Comparison of ENCODE assay signal across 7 cellular contexts in the genomic region with DNA sequence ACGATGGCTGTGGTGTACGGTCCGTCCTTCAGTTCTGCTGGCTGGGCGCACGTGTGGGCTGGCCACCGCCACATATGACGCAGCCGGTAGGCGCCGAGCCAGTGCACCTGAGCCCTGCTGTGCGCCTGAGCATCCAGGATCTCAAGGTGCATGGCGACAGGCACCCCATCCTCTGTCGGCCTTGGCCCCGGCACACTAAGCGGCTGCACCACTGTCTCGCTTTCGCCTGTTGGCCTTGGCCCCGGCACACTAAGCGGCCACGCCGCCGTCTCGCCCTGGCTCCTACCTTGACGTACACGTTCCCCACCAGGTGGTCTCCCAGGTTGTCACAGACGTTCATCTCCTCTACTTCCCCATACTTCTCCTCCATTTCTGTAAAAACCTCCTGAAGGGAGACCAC.
DNase-seq lines count a peak whose midpoint lies in the region; ATAC-seq, FAIRE-seq and TF ChIP-seq lines count a peak whose summit lies in the region.
"Not testable (repeated sequence)": the region's sequence is repeated elsewhere in the genome, so short reads cannot be mapped to it uniquely, and the experiment has no call there.

No MANE protein-coding gene starts in this region.

- in situ Hi-C loops in GM12878 (cut with MboI); K562 (cut with MboI): not testable (repeated sequence)

- POLR2A ChIA-PET in GM12878 (lab: Charles Lee); K562 (lab: Yijun Ruan, JAX): not testable (repeated sequence)

- BruUV-seq in GM12878 (replicated peaks; lab: Mats Ljungman, UMichigan): TSS peak; percentile 11
- BruUV-seq in K562 (replicated peaks; lab: Mats Ljungman, UMichigan): not testable (repeated sequence)

- not testable (repeated sequence) for H3K9me1 ChIP-seq in K562 (ENCODE audit: control insufficient read depth, insufficient read depth, low read length)

- not testable (repeated sequence) for ATAC-seq in GM12878, K562

- H2AFZ ChIP-seq in GM12878 (ENCODE audit: control insufficient read depth, low read depth, low read length); K562 (ENCODE audit: low read depth, low read length): not testable (repeated sequence)

- H4K20me1 ChIP-seq in GM12878 (ENCODE audit: control insufficient read depth, insufficient read depth); K562 (replicated peaks; ENCODE audit: control insufficient read depth, insufficient read depth, low read length): not testable (repeated sequence)

- FAIRE-seq in GM12878 (lab: Jason Lieb, UNC); K562 (lab: Jason Lieb, UNC); kidney (lab: Jason Lieb, UNC): not testable (repeated sequence)

- RAD21 ChIA-PET in GM12878 (lab: Charles Lee; ENCODE audit: unreplicated experiment): not testable (repeated sequence)

- intact Hi-C loops in activated CD4-positive, alpha-beta T cell treated with anti-CD3 and anti-CD28 coated beads, Interleukin-2, amount 10 ng/mL, durations not matched to agents 24 days and 14 days (cut with micrococcal nuclease); GM12878 (cut with micrococcal nuclease; ENCODE audit: unreplicated experiment); K562 (cut with micrococcal nuclease); kidney (cut with DNase I); spleen (cut with DNase I; ENCODE audit: low total_unique reads): not testable (repeated sequence)

- not testable (repeated sequence) for H3K4me1 Mint-ChIP-seq in activated CD4-positive, alpha-beta T cell treated with anti-CD3 and anti-CD28 coated beads, Interleukin-2, amount 10 ng/mL, durations not matched to agents 24 days and 14 days

- H3K27ac Mint-ChIP-seq in activated CD4-positive, alpha-beta T cell treated with anti-CD3 and anti-CD28 coated beads, Interleukin-2, amount 10 ng/mL, durations not matched to agents 24 days and 14 days: not testable (repeated sequence)

- not testable (repeated sequence) for H3K27me3 ChIP-seq in GM12878 (replicated peaks in 1 of 2; ENCODE audit: control insufficient read depth in 2 of 2, insufficient read depth in 2 of 2, low read length in 1 of 2); K562 (ENCODE audit: control insufficient read depth in 2 of 2, insufficient read depth in 2 of 2, low read length in 2 of 2); spleen (replicated peaks in 1 of 7)

- H3K4me3 ChIP-seq in GM12878; K562; kidney (ENCODE audit: low read length in 2 of 2); spleen: not testable (repeated sequence)

- TF ChIP-seq POLR2A in GM12878 (IDR thresholded peaks at IDR 0.05; ENCODE audit: low read depth, low read length); K562 (conservative IDR thresholded peaks at IDR 0.05); spleen (IDR thresholded peaks at IDR 0.05): not testable (repeated sequence)

- not testable (repeated sequence) for H3K36me3 Mint-ChIP-seq in activated CD4-positive, alpha-beta T cell treated with anti-CD3 and anti-CD28 coated beads, Interleukin-2, amount 10 ng/mL, durations not matched to agents 24 days and 14 days (ENCODE audit: low read depth)

- not testable (repeated sequence) for H3K36me3 ChIP-seq in GM12878 (ENCODE audit: control insufficient read depth in 2 of 2, insufficient read depth in 2 of 2, low read length in 1 of 2); K562 (ENCODE audit: control insufficient read depth, insufficient read depth, low read length); kidney (ENCODE audit: control insufficient read depth in 1 of 2, insufficient read depth in 2 of 2, low read length in 2 of 2); spleen

- SMC1A ChIA-PET in GM12878 (lab: Charles Lee; ENCODE audit: uncharacterized antibody, unreplicated experiment): not testable (repeated sequence)

- 20% methylated on average over 1 of the region's 26 CpGs for WGBS in GM12878 (ENCODE audit: insufficient coverage, insufficient replicate concordance, low lambda C conversion rate, missing lambda C conversion rate)
- WGBS in K562 (ENCODE audit: insufficient coverage, low coverage, missing lambda C conversion rate): 100% methylated on average over 3 of the region's 26 CpGs
- WGBS in spleen, 5 donors: 95 to 97% (median 96%) methylated on average over 15 to 26 of the region's 26 CpGs; no CpG with 5 or more reads in 1 of the 5 donors

- not testable (repeated sequence) for H3K4me1 ChIP-seq in GM12878 (ENCODE audit: control insufficient read depth, insufficient read depth, low read length); K562 (replicated peaks in 1 of 2; ENCODE audit: control insufficient read depth in 2 of 2, insufficient read depth in 2 of 2, low read length in 2 of 2); kidney (ENCODE audit: control insufficient read depth in 1 of 2, insufficient read depth in 1 of 2, low read depth in 1 of 2, low read length in 2 of 2); spleen

- not testable (repeated sequence) for H3K4me2 ChIP-seq in GM12878 (ENCODE audit: control insufficient read depth, insufficient read depth); K562 (ENCODE audit: insufficient read depth, low read length)

- H3K9ac ChIP-seq in GM12878 (ENCODE audit: control insufficient read depth, insufficient read depth, low read length); K562 (ENCODE audit: insufficient read depth in 1 of 2, low read depth in 2 of 2, low read length in 2 of 2); kidney (ENCODE audit: low read length in 2 of 2): not testable (repeated sequence)

- H3K9me3 ChIP-seq in GM12878 (replicated peaks; ENCODE audit: control insufficient read depth, insufficient read depth, low read length); K562 (replicated peaks; ENCODE audit: control insufficient read depth, insufficient read depth, low read depth, low read length); kidney (ENCODE audit: control insufficient read depth in 1 of 2, low read length in 2 of 2); spleen: not testable (repeated sequence)

- not testable (repeated sequence) for TF ChIP-seq EP300 in GM12878 (IDR thresholded peaks at IDR 0.05; ENCODE audit: borderline replicate concordance in 1 of 2, control insufficient read depth in 1 of 2, low read depth in 2 of 2, low read length in 2 of 2); K562 (IDR thresholded peaks at IDR 0.05; ENCODE audit: low read length)

- H3K4me3 Mint-ChIP-seq in activated CD4-positive, alpha-beta T cell treated with anti-CD3 and anti-CD28 coated beads, Interleukin-2, amount 10 ng/mL, durations not matched to agents 24 days and 14 days: not testable (repeated sequence)

- DNase-seq in activated CD4-positive, alpha-beta T cell treated with anti-CD3 and anti-CD28 coated beads, Interleukin-2, amount 10 ng/mL, durations not matched to agents 24 days and 14 days: peak; percentile 44
- DNase-seq in activated CD4-positive, alpha-beta T cell treated with anti-CD3 and anti-CD28 coated beads, Interleukin-2, amount 50 U/mL, for 1 hour: peak; percentile 0
- not testable (repeated sequence) for DNase-seq in GM12878 (ENCODE audit: low read depth, low spot score); K562 (ENCODE audit: extremely low read depth in 1 of 4, low spot score in 3 of 4)
- DNase-seq in kidney: peak; percentile 8
- peak; percentile 60 for DNase-seq in mesenteric fat pad (ENCODE audit: low spot score)
- DNase-seq in spleen: peak; percentile 47

- H3K79me2 ChIP-seq in GM12878 (ENCODE audit: control insufficient read depth, insufficient read depth, low read length); K562 (ENCODE audit: control insufficient read depth, insufficient read depth, low read length): not testable (repeated sequence)

- not testable (repeated sequence) for H3K9me3 Mint-ChIP-seq in activated CD4-positive, alpha-beta T cell treated with anti-CD3 and anti-CD28 coated beads, Interleukin-2, amount 10 ng/mL, durations not matched to agents 24 days and 14 days

- H3K27me3 Mint-ChIP-seq in activated CD4-positive, alpha-beta T cell treated with anti-CD3 and anti-CD28 coated beads, Interleukin-2, amount 10 ng/mL, durations not matched to agents 24 days and 14 days: not testable (repeated sequence)

- not testable (repeated sequence) for TF ChIP-seq RAD21 in GM12878 (IDR thresholded peaks at IDR 0.05; ENCODE audit: insufficient read depth, low read depth, low read length); K562 (CRISPR knock-in tag; conservative IDR thresholded peaks at IDR 0.05 in 1 of 2, IDR thresholded peaks at IDR 0.05 in 1 of 2)

- TF ChIP-seq CTCF in GM12878 (IDR thresholded peaks at IDR 0.05 in 2 of 3, conservative IDR thresholded peaks at IDR 0.05 in 1 of 3; ENCODE audit: control insufficient read depth in 2 of 3, extremely low read depth in 1 of 3, insufficient read depth in 1 of 3, low read depth in 3 of 3, low read length in 3 of 3); K562 (IDR thresholded peaks at IDR 0.05 in 2 of 3, conservative IDR thresholded peaks at IDR 0.05 in 1 of 3; ENCODE audit: insufficient read depth in 2 of 3, low read depth in 1 of 3, low read length in 3 of 3); kidney (IDR thresholded peaks at IDR 0.05; ENCODE audit: borderline replicate concordance, extremely low read depth, insufficient read depth); spleen (IDR thresholded peaks at IDR 0.05 in 8 of 11, conservative IDR thresholded peaks at IDR 0.05 in 3 of 11): not testable (repeated sequence)

- CTCF ChIA-PET in GM12878 (lab: Yijun Ruan, JAX); K562 (lab: Yijun Ruan, JAX; ENCODE audit: low intra/inter-chr PET ratio): not testable (repeated sequence)

- H3K27ac ChIP-seq in GM12878 (ENCODE audit: control insufficient read depth, insufficient read depth); K562 (ENCODE audit: extremely low read depth, low read depth, low read length); kidney (ENCODE audit: low read depth in 2 of 2, low read length in 2 of 2); spleen: not testable (repeated sequence)

TF ChIP-seq in K562, 482 proteins besides CTCF, POLR2A, EP300 and RAD21:
- 0 out of 2 replicates have a peak, but pooled peaks have one; percentile 26 for TF ChIP-seq POLR2G (IDR thresholded peaks at IDR 0.05; ENCODE audit: low read depth, low read length)
